Comparison of ENCODE assay signal across 21 cellular contexts in genomic region chr13:39967199-39967959, GRCh38.
"Had no signal": no experiment of that assay in that cellular context is flagged by ENCODE, and none has a peak within 500 bp of the region (broad histone marks: within the 10 kb centered on the region; RNA-seq: fewer than 3 reads in every experiment).

No MANE protein-coding gene starts in this region.

- H3K27me3 ChIP-seq: adrenal gland had no signal

- H3K36me3 ChIP-seq: adrenal gland had no signal

- H3K9me3 ChIP-seq: adrenal gland had no signal

- H3K27ac ChIP-seq: adrenal gland, KMS-11, SK-N-MC, VCaP had no signal

- DNase-seq: activated CD4-positive, alpha-beta T cell treated with anti-CD3 and anti-CD28 coated beads for 36 hours; activated CD8-positive, alpha-beta memory T cell treated with anti-CD3 and anti-CD28 coated beads, Interleukin-2, amount 50 U/mL, for 48 hours; activated CD8-positive, alpha-beta T cell treated with anti-CD3 and anti-CD28 coated beads, Interleukin-2, amount 10 ng/mL, durations not matched to agents 7 days and 5 days; activated naive CD4-positive, alpha-beta T cell treated with anti-CD3 and anti-CD28 coated beads, Interleukin-2, amount 50 U/mL, for 16 hours; activated naive CD8-positive, alpha-beta T cell treated with anti-CD3 and anti-CD28 coated beads, Interleukin-2, amount 10 ng/mL, durations not matched to agents 7 days and 5 days; activated T-cell treated with anti-CD3 and anti-CD28 coated beads, Interleukin-2, amount 50 U/mL, for 1 hour; adrenal gland; anterior cingulate cortex; NCI-H1105 treated with DMSO at 0.1 percent for 48 hours; NCI-H1436 treated with DMSO at 0.1 percent for 48 hours; NCI-H187; NCI-H2081; NCI-H446; RPMI8226; T-cell; T-helper 2 cell; T1000 had no signal

- H3K4me3 ChIP-seq: adrenal gland, SK-N-MC had no signal

- H3K4me2 ChIP-seq: KMS-11 had no signal

- ATAC-seq: activated CD4-positive, alpha-beta T cell treated with anti-CD3 and anti-CD28 coated beads for 36 hours; activated CD8-positive, alpha-beta T cell treated with anti-CD3 and anti-CD28 coated beads, Interleukin-2, amount 10 ng/mL, durations not matched to agents 7 days and 5 days; Right ventricle myocardium inferior; T-cell had no signal

- H3K4me1 ChIP-seq: adrenal gland had no signal

- H3K9ac ChIP-seq: KMS-11 had no signal
